Comparison of ENCODE assay signal across 10 cellular contexts in the genomic region with DNA sequence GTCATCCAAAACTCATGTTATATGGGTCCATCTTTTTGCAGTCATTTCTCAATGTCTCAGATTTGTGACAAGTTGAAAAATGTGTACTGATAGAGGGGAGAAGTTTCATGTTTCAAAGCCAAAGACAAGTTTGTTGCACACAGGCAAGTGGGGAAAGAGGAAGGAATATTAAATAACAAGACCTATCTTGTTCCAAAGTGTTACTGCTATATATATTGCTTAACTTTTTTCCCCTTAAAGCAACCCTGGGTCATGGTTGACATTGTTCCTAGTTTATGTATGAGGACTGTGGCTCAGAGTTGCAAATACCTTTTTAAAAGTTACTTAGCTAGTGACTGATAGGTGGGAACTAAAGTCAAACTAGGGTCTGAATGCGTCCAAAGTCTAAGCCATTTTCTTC. TPM values are rescaled to one million over a fixed set of nuclear protein-coding genes. Genes with fewer than 3 reads are reported as not detected.
DNase-seq lines count a peak whose midpoint lies in the region; ATAC-seq and TF ChIP-seq lines count a peak whose summit lies in the region.
"Had no signal": no experiment of that assay in that cellular context is flagged by ENCODE, and none has a peak within 500 bp of the region (broad histone marks: within the 10 kb centered on the region; RNA-seq: fewer than 3 reads in every experiment).

No MANE protein-coding gene starts in this region.

- 68 to 69% methylated on average over 1 of the region's 1 CpG for WGBS in lower leg skin, 2 donors

- no peak overlapping the region for H3K27ac ChIP-seq in SJCRH30

- H3K27me3 Mint-ChIP-seq in activated CD4-positive, alpha-beta T cell treated with anti-CD3 and anti-CD28 coated beads, Interleukin-2, amount 10 ng/mL, durations not matched to agents 7 days and 5 days, result no peaks in the 10 kb centered on the region
- no peaks in the 10 kb centered on the region for H3K27me3 Mint-ChIP-seq in stimulated activated naive CD8-positive, alpha-beta T cell treated with anti-CD3 and anti-CD28 coated beads, Interleukin-15, amount 100 ng/mL, for 72 hours

- no peaks in the 10 kb centered on the region for H3K27me3 ChIP-seq in SJCRH30

- CTCF ChIA-PET in activated CD4-positive, alpha-beta T cell treated with anti-CD3 and anti-CD28 coated beads, Interleukin-2, amount 10 ng/mL, durations not matched to agents 7 days and 5 days (lab: Charles Lee), result interaction anchor here (2.9 kb wide), 1 partner anchor 151 kb away, joined by 16 read pairs; no protein-coding TSS in a partner anchor

- peak overlapping the region; percentile 95 for H3K4me3 Mint-ChIP-seq in activated CD4-positive, alpha-beta T cell treated with anti-CD3 and anti-CD28 coated beads, Interleukin-2, amount 10 ng/mL, durations not matched to agents 7 days and 5 days
- peak overlapping the region; percentile 94 to 98 for H3K4me3 Mint-ChIP-seq in stimulated activated naive CD8-positive, alpha-beta T cell treated with anti-CD3 and anti-CD28 coated beads, Interleukin-15, amount 100 ng/mL, for 72 hours

- no peak for DNase-seq in activated CD4-positive, alpha-beta T cell treated with anti-CD3 and anti-CD28 coated beads, Interleukin-2, amount 10 ng/mL, durations not matched to agents 7 days and 5 days
- no peak for DNase-seq in activated CD4-positive, alpha-beta T cell treated with anti-CD3 and anti-CD28 coated beads, Interleukin-2, amount 50 U/mL, for 48 hours
- no peak for DNase-seq in SJCRH30
- DNase-seq in fibroblast of gingiva (ENCODE audit: low read depth), result peak; percentile 18
- no peak for DNase-seq in stimulated activated naive CD8-positive, alpha-beta T cell treated with anti-CD3 and anti-CD28 coated beads, Interleukin-15, amount 100 ng/mL, for 72 hours
- DNase-seq in GM03348 (ENCODE audit: low spot score), result no peak
- DNase-seq in ACHN, result no peak
- DNase-seq in lower leg skin (ENCODE audit: low spot score in 2 of 2), result no peak
- DNase-seq: foreskin melanocyte, occipital lobe had no signal

- POLR2A ChIA-PET in activated CD4-positive, alpha-beta T cell treated with anti-CD3 and anti-CD28 coated beads, Interleukin-2, amount 10 ng/mL, durations not matched to agents 7 days and 5 days (lab: Charles Lee), result interaction anchor here (1.9 kb wide), 1 partner anchor 155 kb away, joined by 7 read pairs; no protein-coding TSS in a partner anchor

- H3K4me3 ChIP-seq in SJCRH30 (peak overlapping the region; percentile 65), lower leg skin (ENCODE audit: low read depth, poor library complexity, severe bottlenecking) (no peak overlapping the region)

- H3K36me3 Mint-ChIP-seq in activated CD4-positive, alpha-beta T cell treated with anti-CD3 and anti-CD28 coated beads, Interleukin-2, amount 10 ng/mL, durations not matched to agents 7 days and 5 days (ENCODE audit: low read depth), result peaks cover 62% of the 10 kb centered on the region

- no peaks in the 10 kb centered on the region for H3K36me3 ChIP-seq in SJCRH30

- in situ Hi-C loops in ACHN (cut with HindIII; ENCODE audit: low pct_ligation_motif_present, low pct_unique_long_range_greater_than_20kb, low sequenced_read_pairs), result no loop called here

- no peaks in the 10 kb centered on the region for H3K4me1 ChIP-seq in SJCRH30

- intact Hi-C loops in lower leg skin (cut with DNase I; ENCODE audit: low total_unique reads), result no loop called here

- no peak for TF ChIP-seq CTCF in lower leg skin (IDR thresholded peaks at IDR 0.05)

- peaks cover 63% of the 10 kb centered on the region for H3K4me1 Mint-ChIP-seq in activated CD4-positive, alpha-beta T cell treated with anti-CD3 and anti-CD28 coated beads, Interleukin-2, amount 10 ng/mL, durations not matched to agents 7 days and 5 days
- H3K4me1 Mint-ChIP-seq in stimulated activated naive CD8-positive, alpha-beta T cell treated with anti-CD3 and anti-CD28 coated beads, Interleukin-15, amount 100 ng/mL, for 72 hours, result peaks cover 65% of the 10 kb centered on the region

- peak overlapping the region; percentile 97 for H3K27ac Mint-ChIP-seq in activated CD4-positive, alpha-beta T cell treated with anti-CD3 and anti-CD28 coated beads, Interleukin-2, amount 10 ng/mL, durations not matched to agents 7 days and 5 days
- H3K27ac Mint-ChIP-seq in stimulated activated naive CD8-positive, alpha-beta T cell treated with anti-CD3 and anti-CD28 coated beads, Interleukin-15, amount 100 ng/mL, for 72 hours, result peak overlapping the region; percentile 97 to 99

- H3K9me3 Mint-ChIP-seq in activated CD4-positive, alpha-beta T cell treated with anti-CD3 and anti-CD28 coated beads, Interleukin-2, amount 10 ng/mL, durations not matched to agents 7 days and 5 days, result no peaks in the 10 kb centered on the region
- H3K9me3 Mint-ChIP-seq in stimulated activated naive CD8-positive, alpha-beta T cell treated with anti-CD3 and anti-CD28 coated beads, Interleukin-15, amount 100 ng/mL, for 72 hours, result no peaks in the 10 kb centered on the region

- no peak for TF ChIP-seq POLR2A in lower leg skin (IDR thresholded peaks at IDR 0.05)

- ATAC-seq in stimulated activated naive CD8-positive, alpha-beta T cell treated with anti-CD3 and anti-CD28 coated beads, Interleukin-15, amount 100 ng/mL, for 72 hours, result no peak

- no peaks in the 10 kb centered on the region for H3K9me3 ChIP-seq in SJCRH30 (replicated peaks)

RNA-seq across cellular contexts. Expression of a gene that starts 1.7 kb away (rescaled TPM):
- 100 to 1,000 TPM; 160 to 163 TPM for total RNA-seq in activated CD4-positive, alpha-beta T cell treated with anti-CD3 and anti-CD28 coated beads, Interleukin-2, amount 10 ng/mL, durations not matched to agents 7 days and 5 days
- 22.1 and 22.7 TPM in 2 replicates for total RNA-seq in SJCRH30 (2014; rRNA removed; shearing (Covaris generic))
- 1 to 10 TPM; 2.0 to 5.7 (median 3.9) TPM for total RNA-seq in lower leg skin
